In the genomic region with DNA sequence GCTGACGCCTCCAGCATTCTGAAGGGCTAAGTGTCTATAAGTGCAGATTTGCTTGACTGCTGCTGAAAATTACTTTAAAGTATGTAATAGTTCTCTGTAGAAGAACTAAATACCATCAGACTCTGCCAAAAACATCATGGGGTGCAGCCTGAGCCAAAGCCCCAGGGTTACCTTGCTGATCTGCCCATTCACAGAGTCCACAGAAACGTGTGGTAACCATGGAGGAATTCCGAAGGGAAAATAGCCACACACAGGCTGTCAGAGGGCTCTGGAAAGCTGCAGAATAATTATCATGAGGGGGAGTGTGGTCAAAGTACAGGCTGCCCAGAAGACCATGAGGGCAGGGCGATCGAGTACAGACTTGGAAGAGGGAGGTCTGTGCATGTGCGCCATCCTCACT, we compare ENCODE assay signal across 17 cellular contexts. TPM values are rescaled to one million over a fixed set of nuclear protein-coding genes. Genes with fewer than 3 reads are reported as not detected.
DNase-seq lines count a peak whose midpoint lies in the region; ATAC-seq and TF ChIP-seq lines count a peak whose summit lies in the region.
"Had no signal": no experiment of that assay in that cellular context is flagged by ENCODE, and none has a peak within 500 bp of the region (broad histone marks: within the 10 kb centered on the region; RNA-seq: fewer than 3 reads in every experiment).

No MANE protein-coding gene starts in this region.

- H3K27me3 Mint-ChIP-seq in T-helper 2 cell treated with Interferon-gamma antibody and Interleukin-4, amounts not matched to agents 5 μg/mL and 100 μg/mL, for 36 hours (ENCODE audit: low read depth), result no peaks in the 10 kb centered on the region

- no peaks in the 10 kb centered on the region for H3K36me3 ChIP-seq in right atrium auricular region

- no peak overlapping the region for H3K27ac Mint-ChIP-seq in T-helper 2 cell treated with Interferon-gamma antibody and Interleukin-4, amounts not matched to agents 5 μg/mL and 100 μg/mL, for 36 hours

- H3K27ac ChIP-seq in right atrium auricular region, result no peak overlapping the region
- H3K27ac ChIP-seq in caudate nucleus (ENCODE audit: low read depth, low read length), result peak overlapping the region; percentile 42
- H3K27ac ChIP-seq: GM23248, RWPE1 had no signal

- peaks cover 0 to 30% of the 10 kb centered on the region in 2 donors for H3K4me1 ChIP-seq in right atrium auricular region

- no peak overlapping the region for H3K4me3 ChIP-seq in right atrium auricular region
- H3K4me3 ChIP-seq: GM23248 had no signal

- intact Hi-C loops in Right ventricle myocardium superior (cut with DNase I), result no loop called here

- no peak overlapping the region for H3K4me3 Mint-ChIP-seq in T-helper 2 cell treated with Interferon-gamma antibody and Interleukin-4, amounts not matched to agents 5 μg/mL and 100 μg/mL, for 36 hours

- H3K9me3 ChIP-seq in right atrium auricular region, result no peaks in the 10 kb centered on the region

- H3K9me3 Mint-ChIP-seq in T-helper 2 cell treated with Interferon-gamma antibody and Interleukin-4, amounts not matched to agents 5 μg/mL and 100 μg/mL, for 36 hours, result no peaks in the 10 kb centered on the region

- peak; percentile 74 for ATAC-seq in Right ventricle myocardium superior (ENCODE audit: poor library complexity)
- ATAC-seq: PC-3 had no signal

- H3K4me1 Mint-ChIP-seq in T-helper 2 cell treated with Interferon-gamma antibody and Interleukin-4, amounts not matched to agents 5 μg/mL and 100 μg/mL, for 36 hours (ENCODE audit: low read depth), result peaks cover 8% of the 10 kb centered on the region

- DNase-seq in Right ventricle myocardium superior (no peak), right atrium auricular region (ENCODE audit: low spot score) (no peak), caudate nucleus (lab: John Stamatoyannopoulos, UW) (no peak), left kidney (ENCODE audit: low read depth, low spot score) (peak; percentile 46), AML-193 (lab: John Stamatoyannopoulos, UW) (no peak), HuH-7.5 (ENCODE audit: low spot score) (no peak), HCEC 1CT (no peak)
- no peak for DNase-seq in T-helper 2 cell treated with Interferon-gamma antibody and Interleukin-4, amounts not matched to agents 5 μg/mL and 100 μg/mL, for 36 hours (ENCODE audit: low spot score)
- DNase-seq: DMS 273 treated with DMSO at 0.1 percent for 48 hours, GF-D8, GM23248, KBM-7, NCI-H1436 treated with DMSO at 0.1 percent for 48 hours, NCI-H2029 treated with DMSO at 0.1 percent for 48 hours, NCI-H774, PC-3 had no signal

- no peaks in the 10 kb centered on the region for H3K27me3 ChIP-seq in right atrium auricular region

- no peak for TF ChIP-seq CTCF in right atrium auricular region (IDR thresholded peaks at IDR 0.05)

- peaks cover 8% of the 10 kb centered on the region for H3K36me3 Mint-ChIP-seq in T-helper 2 cell treated with Interferon-gamma antibody and Interleukin-4, amounts not matched to agents 5 μg/mL and 100 μg/mL, for 36 hours (ENCODE audit: low read depth)

RNA-seq across cellular contexts. Expression of gene RETREG1, which starts 36.4 kb away (rescaled TPM):
- total RNA-seq in Right ventricle myocardium superior, result 272 TPM
- total RNA-seq in right atrium auricular region, result 100 to 1,000 TPM; 102 to 180 TPM
